In genomic region chr1:188794969-188795368, GRCh38 we compare ENCODE assay signal across 9 cellular contexts.
"Had no signal": no experiment of that assay in that cellular context is flagged by ENCODE, and none has a peak within 500 bp of the region (broad histone marks: within the 10 kb centered on the region; RNA-seq: fewer than 3 reads in every experiment).

No MANE protein-coding gene starts in this region.

- H3K27me3 Mint-ChIP-seq: IgD-negative memory B cell had no signal

- FAIRE-seq: H54, HepG2 had no signal

- H3K4me3 ChIP-seq: GM23248 had no signal

- ATAC-seq: HCT116, HepG2 had no signal

- H3K9ac ChIP-seq: GM23248 had no signal

- H3K27ac Mint-ChIP-seq: H9, HFFc6, IgD-negative memory B cell had no signal

- H3K36me3 Mint-ChIP-seq: IgD-negative memory B cell had no signal

- H3K27ac ChIP-seq: GM23248, HL-60 had no signal

- H3K4me1 Mint-ChIP-seq: H9, IgD-negative memory B cell had no signal

- H3K4me3 Mint-ChIP-seq: H9, HFFc6, IgD-negative memory B cell had no signal

- H2AFZ ChIP-seq: GM23248 had no signal

- DNase-seq: GM23248, GOT3, H9, HFFc6 had no signal
